1 cellular context compared by ENCODE assay signal in genomic region chr17:48615212-48615962, GRCh38.
TF ChIP-seq lines count a peak whose summit lies in the region.

HOXB8 (minus strand) TSS chr17:48615292; CDS start chr17:48614704, 588 bp downstream.

TF ChIP-seq in HEK293, 187 proteins besides CTCF, POLR2A, EP300 and RAD21 (continued from another document and continues in another):
- no peak for TF ChIP-seq ZBTB11 (tag by site-specific recombination; conservative IDR thresholded peaks at IDR 0.05; ENCODE audit: low read depth)
- TF ChIP-seq ZNF362 (tag by site-specific recombination; IDR thresholded peaks at IDR 0.05): peak; percentile 75
- TF ChIP-seq ZNF473 (tag by site-specific recombination; IDR thresholded peaks at IDR 0.05): no peak
- 0 out of 2 replicates have a peak, but pooled peaks have one; percentile 21 for TF ChIP-seq ZNF629 (tag by site-specific recombination; IDR thresholded peaks at IDR 0.05)
- no peak for TF ChIP-seq ZNF37A (tag by site-specific recombination; IDR thresholded peaks at IDR 0.05)
- peak; percentile 67 for TF ChIP-seq ZBTB48 (tag by site-specific recombination; IDR thresholded peaks at IDR 0.05)
- TF ChIP-seq KLF9 (tag by site-specific recombination; IDR thresholded peaks at IDR 0.05; ENCODE audit: low read depth): peak; percentile 10; the same call in 1 of the 2 replicates
- TF ChIP-seq BCL11B (tag by site-specific recombination; IDR thresholded peaks at IDR 0.05; ENCODE audit: low read depth): peak; percentile 78
- peak; percentile 59 for TF ChIP-seq BCL6B (tag by site-specific recombination; IDR thresholded peaks at IDR 0.05)
- no peak for TF ChIP-seq ZNF169 (tag by site-specific recombination; IDR thresholded peaks at IDR 0.05)
- TF ChIP-seq ZSCAN18 (tag by site-specific recombination; IDR thresholded peaks at IDR 0.05): no peak
- TF ChIP-seq ZNF501 (tag by site-specific recombination; IDR thresholded peaks at IDR 0.05): 0 out of 2 replicates have a peak, but pooled peaks have one; percentile 53
- TF ChIP-seq ZNF19 (tag by site-specific recombination; IDR thresholded peaks at IDR 0.05; ENCODE audit: low read depth): no peak
- peak; percentile 65; the same call in 1 of the 2 replicates for TF ChIP-seq PATZ1 (tag by site-specific recombination; IDR thresholded peaks at IDR 0.05)
- TF ChIP-seq ZNF596 (tag by site-specific recombination; IDR thresholded peaks at IDR 0.05): peak; percentile 99
- peak; percentile 53 for TF ChIP-seq ZNF660 (tag by site-specific recombination; IDR thresholded peaks at IDR 0.05)
- peak; percentile 95 for TF ChIP-seq ZNF398 (tag by site-specific recombination; IDR thresholded peaks at IDR 0.05)
- no peak for TF ChIP-seq ZNF202 (tag by site-specific recombination; IDR thresholded peaks at IDR 0.05; ENCODE audit: borderline replicate concordance)
- no peak for TF ChIP-seq KLF1 (tag by site-specific recombination; IDR thresholded peaks at IDR 0.05)
- no peak for TF ChIP-seq ZNF654 (tag by site-specific recombination; IDR thresholded peaks at IDR 0.05; ENCODE audit: low read depth)
- peak; percentile 48; the same call in 1 of the 2 replicates for TF ChIP-seq ZNF610 (tag by site-specific recombination; IDR thresholded peaks at IDR 0.05; ENCODE audit: borderline replicate concordance)
- peak; percentile 86 for TF ChIP-seq ZFHX2 (tag by site-specific recombination; conservative IDR thresholded peaks at IDR 0.05)
- no peak for TF ChIP-seq ZNF274 (IDR thresholded peaks at IDR 0.05; ENCODE audit: low read length)
- no peak for TF ChIP-seq ZNF274 (tag by site-specific recombination; IDR thresholded peaks at IDR 0.05; ENCODE audit: borderline replicate concordance)
- TF ChIP-seq PRDM6 (tag by site-specific recombination; IDR thresholded peaks at IDR 0.05): peak; percentile 98
- TF ChIP-seq ZSCAN4 (tag by site-specific recombination; IDR thresholded peaks at IDR 0.05): no peak; the same call in 1 of the 2 replicates
- peak; percentile 85 for TF ChIP-seq PRDM10 (tag by site-specific recombination; IDR thresholded peaks at IDR 0.05)
- no peak for TF ChIP-seq ZNF791 (tag by site-specific recombination; IDR thresholded peaks at IDR 0.05)
- peak; percentile 59; the same call in 1 of the 2 replicates for TF ChIP-seq ZEB2 (tag by site-specific recombination; IDR thresholded peaks at IDR 0.05)
- TF ChIP-seq ZNF26 (tag by site-specific recombination; IDR thresholded peaks at IDR 0.05): no peak
- TF ChIP-seq KLF7 (tag by site-specific recombination; IDR thresholded peaks at IDR 0.05; ENCODE audit: borderline replicate concordance): no peak
- peak; percentile 93 for TF ChIP-seq PRDM1 (tag by site-specific recombination; IDR thresholded peaks at IDR 0.05)
- peak; percentile 14; the same call in 1 of the 2 replicates for TF ChIP-seq ZNF639 (tag by site-specific recombination; IDR thresholded peaks at IDR 0.05)
